In the genomic region with DNA sequence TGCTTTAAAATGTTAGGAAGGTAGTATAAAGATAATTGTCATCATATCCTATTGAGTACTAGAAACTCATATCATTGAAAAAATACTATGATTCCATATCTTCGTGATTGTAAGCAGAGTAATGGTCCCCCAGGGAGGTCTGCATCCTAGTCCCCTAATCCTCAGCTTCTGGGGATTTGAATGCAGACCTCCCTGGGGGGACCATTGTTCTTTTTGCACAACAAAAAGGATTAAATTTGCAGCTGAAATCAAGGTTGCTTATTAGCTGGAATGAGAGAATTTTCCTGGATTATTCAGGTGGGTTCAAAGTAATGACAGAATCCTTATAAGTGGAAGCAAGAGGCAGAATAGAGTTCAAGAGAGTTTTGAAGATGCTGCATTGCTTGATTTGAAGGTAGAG, we compare ENCODE assay signal across 40 cellular contexts. TPM values are rescaled to one million over a fixed set of nuclear protein-coding genes. Genes with fewer than 3 reads are reported as not detected.
"Had no signal": no experiment of that assay in that cellular context is flagged by ENCODE, and none has a peak within 500 bp of the region (broad histone marks: within the 10 kb centered on the region; RNA-seq: fewer than 3 reads in every experiment).

No MANE protein-coding gene starts in this region.

- H3K4me3 ChIP-seq: adrenal gland, ascending aorta, body of pancreas, breast epithelium, cardiac muscle cell had no signal

- H3K27me3 ChIP-seq: adrenal gland, ascending aorta, body of pancreas, brain microvascular endothelial cell, breast epithelium, cardiac muscle cell had no signal

- H3K4me1 ChIP-seq: adrenal gland, ascending aorta, body of pancreas, breast epithelium had no signal

- H3K4me1 Mint-ChIP-seq: activated naive CD4-positive, alpha-beta T cell treated with anti-CD3 and anti-CD28 coated beads, Interleukin-2, amount 10 ng/mL, durations not matched to agents 7 days and 5 days; activated naive CD4-positive, alpha-beta T cell treated with anti-CD3 and anti-CD28 coated beads, Interleukin-2, amount 50 U/mL, for 24 hours; activated naive CD8-positive, alpha-beta T cell treated with anti-CD3 and anti-CD28 coated beads, Interleukin-2, amount 10 ng/mL, durations not matched to agents 7 days and 5 days; activated T-helper 17 cell treated with anti-CD3 and anti-CD28 coated beads, Interleukin-2, amount 50 U/mL, for 72 hours; central memory CD8-positive, alpha-beta T cell had no signal

- H3K9me3 ChIP-seq: adrenal gland, ascending aorta, body of pancreas, breast epithelium had no signal

- H3K27ac ChIP-seq: adrenal gland, ascending aorta, body of pancreas, brain microvascular endothelial cell, breast epithelium, cardiac muscle cell had no signal

- H3K9me3 Mint-ChIP-seq: activated naive CD4-positive, alpha-beta T cell treated with anti-CD3 and anti-CD28 coated beads for 36 hours; activated naive CD4-positive, alpha-beta T cell treated with anti-CD3 and anti-CD28 coated beads, Interleukin-2, amount 10 ng/mL, durations not matched to agents 7 days and 5 days; activated naive CD4-positive, alpha-beta T cell treated with anti-CD3 and anti-CD28 coated beads, Interleukin-2, amount 50 U/mL, for 24 hours; activated naive CD8-positive, alpha-beta T cell treated with anti-CD3 and anti-CD28 coated beads for 36 hours; activated naive CD8-positive, alpha-beta T cell treated with anti-CD3 and anti-CD28 coated beads, Interleukin-2, amount 10 ng/mL, durations not matched to agents 7 days and 5 days; activated T-cell treated with anti-CD3 and anti-CD28 coated beads, Interleukin-2, amount 50 U/mL, for 24 hours; activated T-cell treated with anti-CD3 and anti-CD28 coated beads, Interleukin-2, amount 50 U/mL, for 4 hours; activated T-cell treated with anti-CD3 and anti-CD28 coated beads, Interleukin-2, amount 50 U/mL, for 72 hours; activated T-helper 1 cell treated with anti-CD3 and anti-CD28 coated beads, Interleukin-12 subunit alpha, Interleukin-12 subunit beta, Interleukin-2, Interleukin-4 antibody, amounts not matched to agents 30 ng/mL and 10 ng/mL and 1 ng/mL, durations not matched to agents 14 hours and 24 hours and 36 hours; activated T-helper 17 cell treated with anti-CD3 and anti-CD28 coated beads, Interleukin-2, amount 50 U/mL, for 72 hours; brain; central memory CD8-positive, alpha-beta T cell had no signal

- H3K36me3 Mint-ChIP-seq: activated naive CD4-positive, alpha-beta T cell treated with anti-CD3 and anti-CD28 coated beads, Interleukin-2, amount 10 ng/mL, durations not matched to agents 7 days and 5 days; activated naive CD4-positive, alpha-beta T cell treated with anti-CD3 and anti-CD28 coated beads, Interleukin-2, amount 50 U/mL, for 24 hours; activated naive CD4-positive, alpha-beta T cell treated with anti-CD3 and anti-CD28 coated beads, Interleukin-2, amount 50 U/mL, for 72 hours; activated naive CD8-positive, alpha-beta T cell; activated naive CD8-positive, alpha-beta T cell treated with anti-CD3 and anti-CD28 coated beads for 36 hours; activated naive CD8-positive, alpha-beta T cell treated with anti-CD3 and anti-CD28 coated beads, Interleukin-2, amount 10 ng/mL, durations not matched to agents 7 days and 5 days; brain had no signal

- ATAC-seq: activated naive CD4-positive, alpha-beta T cell treated with anti-CD3 and anti-CD28 coated beads, Interleukin-2, amount 50 U/mL, for 72 hours; activated naive CD8-positive, alpha-beta T cell treated with anti-CD3 and anti-CD28 coated beads, Interleukin-2, amount 50 U/mL, for 24 hours; activated T-cell treated with anti-CD3 and anti-CD28 coated beads, Interleukin-2, amount 50 U/mL, for 4 hours; activated T-cell treated with anti-CD3 and anti-CD28 coated beads, Interleukin-2, amount 50 U/mL, for 72 hours; activated T-helper 17 cell treated with anti-CD3 and anti-CD28 coated beads, Interleukin-2, amount 50 U/mL, for 72 hours; body of pancreas had no signal

- DNase-seq: activated effector memory CD4-positive, alpha-beta T cell treated with anti-CD3 and anti-CD28 coated beads, Interleukin-2, amount 50 U/mL, for 16 hours; activated effector memory CD4-positive, alpha-beta T cell treated with Interleukin-2 at 50 U/mL for 16 hours; activated gamma-delta T cell; activated gamma-delta T cell treated with Interleukin-2 at 50 U/mL for 16 hours; activated naive CD4-positive, alpha-beta T cell; activated naive CD4-positive, alpha-beta T cell treated with anti-CD3 and anti-CD28 coated beads for 36 hours; activated naive CD4-positive, alpha-beta T cell treated with anti-CD3 and anti-CD28 coated beads, Interleukin-2, amount 10 ng/mL, durations not matched to agents 7 days and 5 days; activated naive CD4-positive, alpha-beta T cell treated with anti-CD3 and anti-CD28 coated beads, Interleukin-2, amount 50 U/mL, for 16 hours; activated naive CD4-positive, alpha-beta T cell treated with Interleukin-2 at 50 U/mL for 16 hours; activated naive CD8-positive, alpha-beta T cell treated with anti-CD3 and anti-CD28 coated beads for 36 hours; activated naive CD8-positive, alpha-beta T cell treated with anti-CD3 and anti-CD28 coated beads, Interleukin-2, amount 10 ng/mL, durations not matched to agents 7 days and 5 days; activated naive CD8-positive, alpha-beta T cell treated with anti-CD3 and anti-CD28 coated beads, Interleukin-2, amount 50 U/mL, for 24 hours; activated T-cell treated with anti-CD3 and anti-CD28 coated beads, Interleukin-2, amount 50 U/mL, for 24 hours; activated T-cell treated with anti-CD3 and anti-CD28 coated beads, Interleukin-2, amount 50 U/mL, for 4 hours; activated T-cell treated with anti-CD3 and anti-CD28 coated beads, Interleukin-2, amount 50 U/mL, for 48 hours; activated T-cell treated with anti-CD3 and anti-CD28 coated beads, Interleukin-2, amount 50 U/mL, for 72 hours; adrenal gland; amniotic stem cell; amygdala; anterior cingulate cortex; aorta; body of pancreas; brain microvascular endothelial cell; caudate nucleus; central memory CD4-positive, alpha-beta T cell; cerebellar nuclear complex had no signal

- H3K27ac Mint-ChIP-seq: activated naive CD4-positive, alpha-beta T cell treated with anti-CD3 and anti-CD28 coated beads for 36 hours; activated naive CD4-positive, alpha-beta T cell treated with anti-CD3 and anti-CD28 coated beads, Interleukin-2, amount 10 ng/mL, durations not matched to agents 7 days and 5 days; activated naive CD4-positive, alpha-beta T cell treated with anti-CD3 and anti-CD28 coated beads, Interleukin-2, amount 50 U/mL, for 24 hours; activated naive CD4-positive, alpha-beta T cell treated with anti-CD3 and anti-CD28 coated beads, Interleukin-2, amount 50 U/mL, for 72 hours; activated naive CD8-positive, alpha-beta T cell; activated naive CD8-positive, alpha-beta T cell treated with anti-CD3 and anti-CD28 coated beads for 36 hours; activated naive CD8-positive, alpha-beta T cell treated with anti-CD3 and anti-CD28 coated beads, Interleukin-2, amount 10 ng/mL, durations not matched to agents 7 days and 5 days; activated naive CD8-positive, alpha-beta T cell treated with anti-CD3 and anti-CD28 coated beads, Interleukin-2, amount 50 U/mL, for 24 hours; activated T-cell treated with anti-CD3 and anti-CD28 coated beads, Interleukin-2, amount 50 U/mL, for 24 hours; activated T-cell treated with anti-CD3 and anti-CD28 coated beads, Interleukin-2, amount 50 U/mL, for 72 hours; activated T-helper 1 cell treated with anti-CD3 and anti-CD28 coated beads, Interleukin-12 subunit alpha, Interleukin-12 subunit beta, Interleukin-2, Interleukin-4 antibody, amounts not matched to agents 30 ng/mL and 10 ng/mL and 1 ng/mL, durations not matched to agents 14 hours and 24 hours and 36 hours; activated T-helper 17 cell treated with anti-CD3 and anti-CD28 coated beads, Interleukin-2, amount 50 U/mL, for 72 hours; activated T-helper 2 cell treated with anti-CD3 and anti-CD28 coated beads, Interferon-gamma antibody, Interleukin-2, Interleukin-4, amounts not matched to agents 10 μg/mL and 5 μg/mL and 100 μg/mL, durations not matched to agents 14 hours and 24 hours and 36 hours had no signal

- H3K4me3 Mint-ChIP-seq: activated naive CD4-positive, alpha-beta T cell treated with anti-CD3 and anti-CD28 coated beads for 36 hours; activated naive CD4-positive, alpha-beta T cell treated with anti-CD3 and anti-CD28 coated beads, Interleukin-2, amount 10 ng/mL, durations not matched to agents 7 days and 5 days; activated naive CD4-positive, alpha-beta T cell treated with anti-CD3 and anti-CD28 coated beads, Interleukin-2, amount 50 U/mL, for 24 hours; activated naive CD8-positive, alpha-beta T cell; activated naive CD8-positive, alpha-beta T cell treated with anti-CD3 and anti-CD28 coated beads for 36 hours; activated naive CD8-positive, alpha-beta T cell treated with anti-CD3 and anti-CD28 coated beads, Interleukin-2, amount 10 ng/mL, durations not matched to agents 7 days and 5 days; activated naive CD8-positive, alpha-beta T cell treated with anti-CD3 and anti-CD28 coated beads, Interleukin-2, amount 50 U/mL, for 24 hours; activated T-cell treated with anti-CD3 and anti-CD28 coated beads, Interleukin-2, amount 50 U/mL, for 24 hours; activated T-cell treated with anti-CD3 and anti-CD28 coated beads, Interleukin-2, amount 50 U/mL, for 4 hours; activated T-cell treated with anti-CD3 and anti-CD28 coated beads, Interleukin-2, amount 50 U/mL, for 72 hours; activated T-helper 1 cell treated with anti-CD3 and anti-CD28 coated beads, Interleukin-12 subunit alpha, Interleukin-12 subunit beta, Interleukin-2, Interleukin-4 antibody, amounts not matched to agents 30 ng/mL and 10 ng/mL and 1 ng/mL, durations not matched to agents 14 hours and 24 hours and 36 hours; activated T-helper 17 cell treated with anti-CD3 and anti-CD28 coated beads, Interleukin-2, amount 50 U/mL, for 72 hours; central memory CD8-positive, alpha-beta T cell had no signal

- H3K36me3 ChIP-seq: adrenal gland, ascending aorta, brain microvascular endothelial cell, breast epithelium, cardiac muscle cell had no signal

- H3K27me3 Mint-ChIP-seq: activated naive CD4-positive, alpha-beta T cell treated with anti-CD3 and anti-CD28 coated beads, Interleukin-2, amount 10 ng/mL, durations not matched to agents 7 days and 5 days; activated naive CD8-positive, alpha-beta T cell treated with anti-CD3 and anti-CD28 coated beads, Interleukin-2, amount 10 ng/mL, durations not matched to agents 7 days and 5 days had no signal

RNA-seq across cellular contexts. Expression of a gene that starts 26.1 kb away (rescaled TPM):
- total RNA-seq: activated naive CD4-positive, alpha-beta T cell treated with anti-CD3 and anti-CD28 coated beads for 36 hours; activated naive CD4-positive, alpha-beta T cell treated with anti-CD3 and anti-CD28 coated beads, Interleukin-2, amount 50 U/mL, for 72 hours; activated naive CD8-positive, alpha-beta T cell treated with anti-CD3 and anti-CD28 coated beads for 36 hours; activated T-cell treated with anti-CD3 and anti-CD28 coated beads, Interleukin-2, amount 50 U/mL, for 4 hours; activated T-cell treated with anti-CD3 and anti-CD28 coated beads, Interleukin-2, amount 50 U/mL, for 72 hours; activated T-helper 1 cell treated with anti-CD3 and anti-CD28 coated beads, Interleukin-12 subunit alpha, Interleukin-12 subunit beta, Interleukin-2, Interleukin-4 antibody, amounts not matched to agents 30 ng/mL and 10 ng/mL and 1 ng/mL, durations not matched to agents 14 hours and 24 hours and 36 hours; activated T-helper 17 cell treated with anti-CD3 and anti-CD28 coated beads, Interleukin-2, amount 50 U/mL, for 72 hours; activated T-helper 2 cell treated with anti-CD3 and anti-CD28 coated beads, Interferon-gamma antibody, Interleukin-2, Interleukin-4, amounts not matched to agents 10 μg/mL and 5 μg/mL and 100 μg/mL, durations not matched to agents 14 hours and 24 hours and 36 hours; astrocyte; bronchial epithelial cell; chondrocyte had no signal
- polyA plus RNA-seq: cardiac muscle cell had no signal

RNA-seq across cellular contexts. Expression of a gene that starts 34.0 kb away (rescaled TPM):
- total RNA-seq: activated naive CD4-positive, alpha-beta T cell treated with anti-CD3 and anti-CD28 coated beads for 36 hours; activated naive CD4-positive, alpha-beta T cell treated with anti-CD3 and anti-CD28 coated beads, Interleukin-2, amount 50 U/mL, for 72 hours; activated naive CD8-positive, alpha-beta T cell treated with anti-CD3 and anti-CD28 coated beads for 36 hours; activated naive CD8-positive, alpha-beta T cell treated with anti-CD3 and anti-CD28 coated beads, Interleukin-2, amount 10 ng/mL, durations not matched to agents 7 days and 5 days; activated T-cell treated with anti-CD3 and anti-CD28 coated beads, Interleukin-2, amount 50 U/mL, for 4 hours; activated T-cell treated with anti-CD3 and anti-CD28 coated beads, Interleukin-2, amount 50 U/mL, for 72 hours; activated T-helper 1 cell treated with anti-CD3 and anti-CD28 coated beads, Interleukin-12 subunit alpha, Interleukin-12 subunit beta, Interleukin-2, Interleukin-4 antibody, amounts not matched to agents 30 ng/mL and 10 ng/mL and 1 ng/mL, durations not matched to agents 14 hours and 24 hours and 36 hours; activated T-helper 17 cell treated with anti-CD3 and anti-CD28 coated beads, Interleukin-2, amount 50 U/mL, for 72 hours; activated T-helper 2 cell treated with anti-CD3 and anti-CD28 coated beads, Interferon-gamma antibody, Interleukin-2, Interleukin-4, amounts not matched to agents 10 μg/mL and 5 μg/mL and 100 μg/mL, durations not matched to agents 14 hours and 24 hours and 36 hours; astrocyte; body of pancreas; bronchial epithelial cell; cardiac muscle cell had no signal
- polyA plus RNA-seq: cardiac muscle cell had no signal
